ENCODE assay signal across 10 cellular contexts in genomic region chr2:47339745-47340541, GRCh38. TPM values are rescaled to one million over a fixed set of nuclear protein-coding genes. Genes with fewer than 3 reads are reported as not detected.
DNase-seq lines count a peak whose midpoint lies in the region; ATAC-seq and TF ChIP-seq lines count a peak whose summit lies in the region.
"Had no signal": no experiment of that assay in that cellular context is flagged by ENCODE, and none has a peak within 500 bp of the region (broad histone marks: within the 10 kb centered on the region; RNA-seq: fewer than 3 reads in every experiment).

No MANE protein-coding gene starts in this region.

- H3K4me3 ChIP-seq in body of pancreas: no peak overlapping the region

- peaks cover 18% of the 10 kb centered on the region for H3K4me1 ChIP-seq in body of pancreas

- no peaks in the 10 kb centered on the region for H3K27me3 ChIP-seq in body of pancreas

- H3K4me1 Mint-ChIP-seq in nephron progenitor cell: peaks cover 40% of the 10 kb centered on the region
- H3K4me1 Mint-ChIP-seq in immature natural killer cell: no peaks in the 10 kb centered on the region

- H3K27ac ChIP-seq in body of pancreas: peak overlapping the region; percentile 16 to 76 (median 60)

- ATAC-seq in body of pancreas (peak; percentile 34), HG02938 (IDR thresholded peaks at IDR 0.05; ENCODE audit: unreplicated experiment) (no peak)

- intact Hi-C loops in body of pancreas (cut with DNase I): loop anchor here (5.0 to 10.0 kb wide), 2 partner anchors 47 to 425 kb away; no protein-coding TSS in a partner anchor

- H3K27me3 Mint-ChIP-seq in nephron progenitor cell (ENCODE audit: low read depth, poor library complexity): peaks cover 11% of the 10 kb centered on the region
- peaks cover 6 to 9% (median 6%) of the 10 kb centered on the region in 3 donors for H3K27me3 Mint-ChIP-seq in immature natural killer cell (ENCODE audit: low read depth in 3 of 3)

- TF ChIP-seq CTCF in body of pancreas (IDR thresholded peaks at IDR 0.05) (no peak), nephron progenitor cell (IDR thresholded peaks at IDR 0.05) (no peak)

- H3K9me3 Mint-ChIP-seq in nephron progenitor cell (peaks cover 11% of the 10 kb centered on the region), immature natural killer cell (no peaks in the 10 kb centered on the region)

- H3K36me3 ChIP-seq in body of pancreas (replicated peaks in 1 of 2; ENCODE audit: insufficient read depth in 1 of 2, low read depth in 2 of 2): no peaks in the 10 kb centered on the region

- DNase-seq in EH (ENCODE audit: low read depth): peak; percentile 75
- peak; percentile 42 for DNase-seq in MV-4-11 (lab: John Stamatoyannopoulos, UW)
- DNase-seq in body of pancreas: peak in 2 of 4 donors; percentile 17 to 39
- DNase-seq in nephron progenitor cell: no peak
- DNase-seq in NCI-H187 (lab: John Stamatoyannopoulos, UW): no peak
- DNase-seq in immature natural killer cell: no peak
- no peak for DNase-seq in NCI-H69 (lab: John Stamatoyannopoulos, UW)
- DNase-seq: activated effector memory CD4-positive, alpha-beta T cell treated with anti-CD3 and anti-CD28 coated beads, Interleukin-2, amount 50 U/mL, for 16 hours; stimulated activated CD4-positive, alpha-beta T cell treated with anti-CD3 and anti-CD28 coated beads, Interleukin-4, amount 100 ng/mL, for 24 hours had no signal

- TF ChIP-seq POLR2A in body of pancreas (IDR thresholded peaks at IDR 0.05): no peak

- WGBS in body of pancreas, 2 donors: 54 to 62% methylated on average over 7 to 8 of the region's 8 CpGs

- peaks cover 51% of the 10 kb centered on the region for H3K36me3 Mint-ChIP-seq in nephron progenitor cell (ENCODE audit: low read depth)
- no peaks in the 10 kb centered on the region for H3K36me3 Mint-ChIP-seq in immature natural killer cell

- H3K4me3 Mint-ChIP-seq in nephron progenitor cell (no peak overlapping the region), immature natural killer cell (no peak overlapping the region)

- peak overlapping the region; percentile 45 for H3K27ac Mint-ChIP-seq in nephron progenitor cell
- H3K27ac Mint-ChIP-seq in immature natural killer cell: no peak overlapping the region

- no peaks in the 10 kb centered on the region for H3K9me3 ChIP-seq in body of pancreas

RNA-seq across cellular contexts. Expression of gene EPCAM, which starts 29.2 kb away (rescaled TPM):
- 10 to 100 TPM; 74.8 to 87.7 TPM for total RNA-seq in body of pancreas
- not detected for polyA plus RNA-seq in immature natural killer cell

Comparison
In these comparisons a context has a peak if more than half of its experiments do, and no peak if none do; other contexts are left out.
1. DNase-seq: peak in EH (single experiment) and MV-4-11 (single experiment); none in nephron progenitor cell (single experiment), NCI-H187 (0 of 2), immature natural killer cell (0 of 3) and NCI-H69 (single experiment).